Comparison of ENCODE assay signal across 8 cellular contexts in the genomic region with DNA sequence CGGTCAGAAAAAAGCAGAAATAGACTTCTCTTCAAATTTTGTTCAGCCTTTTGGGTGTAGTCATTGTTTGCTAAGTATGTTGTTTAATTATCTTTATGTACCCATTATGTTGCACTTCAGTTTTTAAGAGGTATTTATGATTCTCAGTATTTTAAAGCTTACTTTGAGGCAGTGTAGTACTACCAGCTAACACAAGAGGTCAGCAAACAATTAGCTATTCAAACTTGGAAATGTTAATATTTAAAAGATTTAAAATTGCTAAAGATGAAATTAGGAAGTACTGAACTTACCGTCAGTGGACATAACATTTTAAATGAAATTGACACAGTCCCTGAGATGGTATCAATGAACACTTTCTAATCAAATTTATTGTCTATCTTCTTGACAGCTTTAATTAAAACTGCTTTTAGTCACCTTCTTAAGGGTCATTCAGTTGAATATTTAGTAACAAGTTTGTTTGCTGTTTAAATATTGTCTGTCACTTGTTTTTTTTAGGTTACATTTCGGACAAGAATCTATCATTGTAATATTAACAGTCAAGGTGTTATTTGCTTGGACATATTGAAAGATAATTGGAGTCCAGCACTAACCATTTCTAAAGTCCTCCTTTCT. TPM values are rescaled to one million over a fixed set of nuclear protein-coding genes. Genes with fewer than 3 reads are reported as not detected.
DNase-seq lines count a peak whose midpoint lies in the region; ATAC-seq and TF ChIP-seq lines count a peak whose summit lies in the region.

No MANE protein-coding gene starts in this region.

- H3K4me3 ChIP-seq in LNCaP clone FGC (ENCODE audit: low read depth, low read length), result no peak overlapping the region

- TF ChIP-seq CTCF in LNCaP clone FGC (IDR thresholded peaks at IDR 0.05; ENCODE audit: control insufficient read depth, extremely low read depth, insufficient read depth), result peak; percentile 64

- ATAC-seq in GM19455 (IDR thresholded peaks at IDR 0.05; ENCODE audit: unreplicated experiment), result no peak
- ATAC-seq in GM18858 (IDR thresholded peaks at IDR 0.05; ENCODE audit: unreplicated experiment), result no peak

- DNase-seq in NCI-H2227 (lab: John Stamatoyannopoulos, UW; ENCODE audit: unreplicated experiment) (peak; percentile 1), NCI-H2227 treated with DMSO at 0.1 percent for 48 hours (lab: John Stamatoyannopoulos, UW) (no peak), LNCaP clone FGC (ENCODE audit: low read depth) (no peak), cerebellum (ENCODE audit: low spot score) (peak; percentile 24), medulla oblongata (ENCODE audit: extremely low spot score) (peak; percentile 66), HPDE6-E6E7 (ENCODE audit: extremely low spot score) (no peak)

RNA-seq across cellular contexts. Expression of gene NKIRAS1, which starts 28.1 kb away (rescaled TPM):
- 23.5 TPM for total RNA-seq in cerebellum

RNA-seq across cellular contexts. Expression of gene RPL15, which starts 28.2 kb away (rescaled TPM):
- total RNA-seq in cerebellum, result 1,353 TPM

RNA-seq across cellular contexts. Expression of gene NR1D2, which starts 56.4 kb away (rescaled TPM):
- total RNA-seq in cerebellum, result 24.0 TPM

Comparison
In these comparisons a context has a peak if more than half of its experiments do, and no peak if none do; other contexts are left out.
1. DNase-seq: peak in NCI-H2227 (single experiment), cerebellum (single experiment) and medulla oblongata (single experiment); none in NCI-H2227 treated with DMSO at 0.1 percent for 48 hours (single experiment), LNCaP clone FGC (single experiment) and HPDE6-E6E7 (single experiment).